Comparison of ENCODE assay signal across 11 cellular contexts in genomic region chr3:99659032-99659431, GRCh38. TPM values are rescaled to one million over a fixed set of nuclear protein-coding genes. Genes with fewer than 3 reads are reported as not detected.
A peak's percentile ranks its signal among the peaks of the same experiment; 100 is the strongest.
DNase-seq lines count a peak whose midpoint lies in the region; ATAC-seq, FAIRE-seq and TF ChIP-seq lines count a peak whose summit lies in the region.
"Had no signal": no experiment of that assay in that cellular context is flagged by ENCODE, and none has a peak within 500 bp of the region (broad histone marks: within the 10 kb centered on the region; RNA-seq: fewer than 3 reads in every experiment).

No MANE protein-coding gene starts in this region.

- H3K27ac Mint-ChIP-seq in MCF 10A (ENCODE audit: low read depth, unreplicated experiment) (peak overlapping the region; percentile 63), glutamatergic neuron (ENCODE audit: unreplicated experiment) (no peak overlapping the region)

- peaks cover 47% of the 10 kb centered on the region for H3K4me1 Mint-ChIP-seq in MCF 10A (ENCODE audit: insufficient read depth, unreplicated experiment)
- H3K4me1 Mint-ChIP-seq in glutamatergic neuron (ENCODE audit: low read depth, unreplicated experiment), result peaks cover 7% of the 10 kb centered on the region

- no peak overlapping the region for H3K9ac ChIP-seq in K562 (ENCODE audit: insufficient read depth in 1 of 2, low read depth in 2 of 2, low read length in 2 of 2)

- no peaks in the 10 kb centered on the region for H3K9me3 ChIP-seq in breast epithelium
- H3K9me3 ChIP-seq in K562 (replicated peaks; ENCODE audit: control insufficient read depth, insufficient read depth, low read depth, low read length), result no peaks in the 10 kb centered on the region
- H3K9me3 ChIP-seq in upper lobe of right lung, result no peaks in the 10 kb centered on the region

- TF ChIP-seq POLR2A in breast epithelium (IDR thresholded peaks at IDR 0.05) (no peak), K562 (conservative IDR thresholded peaks at IDR 0.05) (no peak)

- TF ChIP-seq EP300 in K562 (IDR thresholded peaks at IDR 0.05; ENCODE audit: low read length), result no peak

- intact Hi-C loops in MCF 10A (cut with micrococcal nuclease), result no loop called here
- intact Hi-C loops in breast epithelium (cut with DNase I; ENCODE audit: low total_unique reads), result no loop called here
- intact Hi-C loops in K562 (cut with micrococcal nuclease), result no loop called here
- intact Hi-C loops in upper lobe of right lung (cut with DNase I), result no loop called here

- H3K27ac ChIP-seq in breast epithelium, result no peak overlapping the region
- H3K27ac ChIP-seq in K562 (ENCODE audit: extremely low read depth, low read depth, low read length), result no peak overlapping the region
- H3K27ac ChIP-seq in upper lobe of right lung, result peak overlapping the region; percentile 47

- POLR2A ChIA-PET in MCF 10A (lab: Yijun Ruan, JAX) (interaction anchor here (0.6 to 1.3 kb wide), 4 partner anchors 9 to 410 kb away, joined by 3 to 4 read pairs (median 3); partner anchors contain the start of gene COL8A1), K562 (lab: Yijun Ruan, JAX) (no interaction called here)

- no TSS peak for BruUV-seq in MCF 10A (replicated peaks; lab: Mats Ljungman, UMichigan)
- BruUV-seq in K562 (replicated peaks; lab: Mats Ljungman, UMichigan), result no TSS peak

- H3K9me1 ChIP-seq in K562 (ENCODE audit: control insufficient read depth, insufficient read depth, low read length), result no peaks in the 10 kb centered on the region

- H3K27me3 ChIP-seq in breast epithelium (no peaks in the 10 kb centered on the region), K562 (ENCODE audit: control insufficient read depth in 2 of 2, insufficient read depth in 2 of 2, low read length in 2 of 2) (no peaks in the 10 kb centered on the region), upper lobe of right lung (no peaks in the 10 kb centered on the region)

- H3K4me3 Mint-ChIP-seq in MCF 10A (ENCODE audit: unreplicated experiment) (no peak overlapping the region), glutamatergic neuron (ENCODE audit: unreplicated experiment) (no peak overlapping the region)

- H3K4me1 ChIP-seq in breast epithelium (no peaks in the 10 kb centered on the region), K562 (replicated peaks in 1 of 2; ENCODE audit: control insufficient read depth in 2 of 2, insufficient read depth in 2 of 2, low read length in 2 of 2) (no peaks in the 10 kb centered on the region), upper lobe of right lung (peaks cover 6% of the 10 kb centered on the region)

- TF ChIP-seq CTCF in MCF 10A (IDR thresholded peaks at IDR 0.05; ENCODE audit: unreplicated experiment) (no peak), breast epithelium (IDR thresholded peaks at IDR 0.05) (no peak), K562 (IDR thresholded peaks at IDR 0.05 in 2 of 3, conservative IDR thresholded peaks at IDR 0.05 in 1 of 3; ENCODE audit: insufficient read depth in 2 of 3, low read depth in 1 of 3, low read length in 3 of 3) (no peak), upper lobe of right lung (IDR thresholded peaks at IDR 0.05) (no peak), glutamatergic neuron (IDR thresholded peaks at IDR 0.05; ENCODE audit: partially characterized antibody, unreplicated experiment) (no peak)

- 0% methylated on average over 5 of the region's 6 CpGs for WGBS in K562 (ENCODE audit: insufficient coverage, low coverage, missing lambda C conversion rate)

- no peak for FAIRE-seq in K562 (lab: Jason Lieb, UNC)

- peak; percentile 94 for DNase-seq in MCF 10A (ENCODE audit: unreplicated experiment)
- no peak for DNase-seq in breast epithelium (ENCODE audit: low spot score in 2 of 2)
- DNase-seq in K562 (ENCODE audit: extremely low read depth in 1 of 4, low spot score in 3 of 4), result peak in 1 of 4 experiments; percentile 3
- peak; percentile 65 for DNase-seq in islet precursor cell
- DNase-seq in upper lobe of right lung, result peak; percentile 26
- no peak for DNase-seq in glutamatergic neuron
- DNase-seq in NCI-H1417 treated with DMSO at 0.1 percent for 48 hours (lab: John Stamatoyannopoulos, UW), result no peak
- DNase-seq: activated CD8-positive, alpha-beta memory T cell treated with anti-CD3 and anti-CD28 coated beads, Interleukin-2, amount 50 U/mL, for 48 hours; C1 segment of cervical spinal cord had no signal

- no peaks in the 10 kb centered on the region for H3K36me3 ChIP-seq in breast epithelium
- H3K36me3 ChIP-seq in K562 (ENCODE audit: control insufficient read depth, insufficient read depth, low read length), result no peaks in the 10 kb centered on the region
- no peaks in the 10 kb centered on the region for H3K36me3 ChIP-seq in upper lobe of right lung

- no peaks in the 10 kb centered on the region for H3K27me3 Mint-ChIP-seq in MCF 10A (ENCODE audit: insufficient read depth, unreplicated experiment)
- no peaks in the 10 kb centered on the region for H3K27me3 Mint-ChIP-seq in glutamatergic neuron (ENCODE audit: unreplicated experiment)

- H3K36me3 Mint-ChIP-seq in MCF 10A (ENCODE audit: insufficient read depth, unreplicated experiment) (peaks cover 49% of the 10 kb centered on the region), glutamatergic neuron (ENCODE audit: unreplicated experiment) (no peaks in the 10 kb centered on the region)

- no peaks in the 10 kb centered on the region for H3K9me3 Mint-ChIP-seq in MCF 10A (ENCODE audit: unreplicated experiment)
- peaks cover 6% of the 10 kb centered on the region for H3K9me3 Mint-ChIP-seq in glutamatergic neuron (ENCODE audit: unreplicated experiment)

- H3K79me2 ChIP-seq in K562 (ENCODE audit: control insufficient read depth, insufficient read depth, low read length), result no peaks in the 10 kb centered on the region

- CTCF ChIA-PET in MCF 10A (lab: Yijun Ruan, JAX), result interaction anchor here (0.9 to 1.5 kb wide), 2 partner anchors 14 to 29 kb away, joined by 3 to 6 read pairs; no protein-coding TSS in a partner anchor
- CTCF ChIA-PET in K562 (lab: Yijun Ruan, JAX; ENCODE audit: low intra/inter-chr PET ratio), result no interaction called here

- in situ Hi-C loops in K562 (cut with MboI), result no loop called here

- no peak overlapping the region for H2AFZ ChIP-seq in K562 (ENCODE audit: low read depth, low read length)

- ATAC-seq in K562 (no peak), upper lobe of right lung (peak; percentile 7), GM18520 (IDR thresholded peaks at IDR 0.05; ENCODE audit: unreplicated experiment) (no peak)

- no peak overlapping the region for H3K4me3 ChIP-seq in breast epithelium
- H3K4me3 ChIP-seq in K562, result no peak overlapping the region
- no peak overlapping the region for H3K4me3 ChIP-seq in upper lobe of right lung
- H3K4me3 ChIP-seq: skin epidermis had no signal

- no peak overlapping the region for H3K4me2 ChIP-seq in K562 (ENCODE audit: insufficient read depth, low read length)

- TF ChIP-seq RAD21 in K562 (CRISPR knock-in tag; conservative IDR thresholded peaks at IDR 0.05 in 1 of 2, IDR thresholded peaks at IDR 0.05 in 1 of 2), result no peak

- H4K20me1 ChIP-seq in K562 (replicated peaks; ENCODE audit: control insufficient read depth, insufficient read depth, low read length), result no peaks in the 10 kb centered on the region

TF ChIP-seq in K562, 482 proteins besides CTCF, POLR2A, EP300 and RAD21 (continues in another document):
- TF ChIP-seq IRF1 (CRISPR knock-in tag; IDR thresholded peaks at IDR 0.05; ENCODE audit: borderline replicate concordance) (no peak), UBTF (IDR thresholded peaks at IDR 0.05; ENCODE audit: borderline replicate concordance in 1 of 2, low read depth in 2 of 2, low read length in 2 of 2) (no peak)

RNA-seq across cellular contexts. Expression of gene COL8A1, which starts 20.6 kb away (rescaled TPM):
- total RNA-seq in MCF 10A (2022) (29.1 and 112 TPM in 2 replicates), breast epithelium (10 to 100 TPM in 2 of 3 donors, 1 to 10 TPM in 1; 9.2 to 43.6 (median 13.6) TPM), K562 (2014; rRNA removed) (not detected in 2 replicates), K562 (2014; rRNA removed; fragmentation: Illumina TruSeq; extraction: Trizol) (not detected in 2 replicates), K562 (2015; rRNA removed; fragmentation: Illumina TruSeq; extraction: Trizol) (not detected in 2 replicates), K562 (2021) (0.07 and 0.16 TPM in 2 replicates), upper lobe of right lung (95.1 TPM), glutamatergic neuron (ENCODE audit: unreplicated experiment) (0.25 TPM)
- total RNA-seq in K562 (2011; cell fraction: chromatin; rRNA removed; ENCODE audit: low replicate concordance), result not detected in 2 replicates
- not detected in 2 replicates for total RNA-seq in K562 (2011; cell fraction: nucleolus; rRNA removed)
- total RNA-seq in K562 (2011; cell fraction: nucleoplasm; rRNA removed), result not detected in 2 replicates
- polyA plus RNA-seq in K562 (2011; rRNA removed) (not detected in 2 replicates), K562 (2014; fragmentation: Illumina TruSeq; extraction: Trizol) (not detected in 2 replicates), K562 (2014; fragmentation: Nextera tagmentation; extraction: Ambion mirVana) (not detected), K562 (2014; rRNA removed) (not detected in 2 replicates)
- polyA plus RNA-seq in K562 (2011; cell fraction: cytosol; rRNA removed), result 0.03 TPM in 1 of 2 replicates, not detected in the other
- polyA plus RNA-seq in K562 (2011; cell fraction: nucleus; rRNA removed), result not detected in 2 replicates
- 0.03 TPM in 1 of 2 replicates, not detected in the other for polyA plus RNA-seq in K562 (2012)
- not detected in 2 replicates for polyA minus RNA-seq in K562 (2011; rRNA and poly(A)+ RNA removed)
- polyA minus RNA-seq in K562 (2011; cell fraction: cytosol; rRNA and poly(A)+ RNA removed), result not detected in 2 replicates
- polyA minus RNA-seq in K562 (2011; cell fraction: nucleus; rRNA and poly(A)+ RNA removed), result not detected in 2 replicates

Comparison
In these comparisons a context has a peak if more than half of its experiments do, and no peak if none do; other contexts are left out.
1. DNase-seq: peak in MCF 10A (single experiment), islet precursor cell (single experiment) and upper lobe of right lung (single experiment); none in breast epithelium (0 of 2), glutamatergic neuron (single experiment) and NCI-H1417 treated with DMSO at 0.1 percent for 48 hours (single experiment).